Comparison of ENCODE assay signal across 19 cellular contexts in genomic region chr20:8304124-8304800, GRCh38.
"Had no signal": no experiment of that assay in that cellular context is flagged by ENCODE, and none has a peak within 500 bp of the region (broad histone marks: within the 10 kb centered on the region; RNA-seq: fewer than 3 reads in every experiment).

No MANE protein-coding gene starts in this region.

- H3K27ac ChIP-seq: brain microvascular endothelial cell, colonic mucosa, epithelial cell of prostate, prostate gland, skin epidermis, tibial nerve, vagina had no signal

- H3K36me3 ChIP-seq: brain microvascular endothelial cell, colonic mucosa, prostate gland, tibial nerve, vagina had no signal

- DNase-seq: activated CD4-positive, alpha-beta memory T cell treated with anti-CD3 and anti-CD28 coated beads for 36 hours; activated naive CD4-positive, alpha-beta T cell; activated naive CD8-positive, alpha-beta T cell treated with anti-CD3 and anti-CD28 coated beads for 36 hours; activated T-cell treated with anti-CD3 and anti-CD28 coated beads for 4 hours; amygdala; brain microvascular endothelial cell; central memory CD4-positive, alpha-beta T cell; colonic mucosa; endodermal cell; immature natural killer cell; left ventricle myocardium superior; right cardiac atrium; stimulated activated CD4-positive, alpha-beta T cell treated with anti-CD3 and anti-CD28 coated beads, Interleukin-15, amount 100 ng/mL, for 24 hours; stimulated activated CD4-positive, alpha-beta T cell treated with anti-CD3 and anti-CD28 coated beads, Interleukin-2, amount 100 ng/mL, for 48 hours had no signal

- H3K4me3 ChIP-seq: colonic mucosa, prostate gland, skin epidermis, tibial nerve, vagina had no signal

- H3K4me1 ChIP-seq: colonic mucosa, prostate gland, vagina had no signal

- H3K9me3 ChIP-seq: colonic mucosa, prostate gland, tibial nerve, vagina had no signal

- H3K27me3 ChIP-seq: brain microvascular endothelial cell, colonic mucosa, tibial nerve, vagina had no signal
